ENCODE assay signal across 17 cellular contexts in the genomic region with DNA sequence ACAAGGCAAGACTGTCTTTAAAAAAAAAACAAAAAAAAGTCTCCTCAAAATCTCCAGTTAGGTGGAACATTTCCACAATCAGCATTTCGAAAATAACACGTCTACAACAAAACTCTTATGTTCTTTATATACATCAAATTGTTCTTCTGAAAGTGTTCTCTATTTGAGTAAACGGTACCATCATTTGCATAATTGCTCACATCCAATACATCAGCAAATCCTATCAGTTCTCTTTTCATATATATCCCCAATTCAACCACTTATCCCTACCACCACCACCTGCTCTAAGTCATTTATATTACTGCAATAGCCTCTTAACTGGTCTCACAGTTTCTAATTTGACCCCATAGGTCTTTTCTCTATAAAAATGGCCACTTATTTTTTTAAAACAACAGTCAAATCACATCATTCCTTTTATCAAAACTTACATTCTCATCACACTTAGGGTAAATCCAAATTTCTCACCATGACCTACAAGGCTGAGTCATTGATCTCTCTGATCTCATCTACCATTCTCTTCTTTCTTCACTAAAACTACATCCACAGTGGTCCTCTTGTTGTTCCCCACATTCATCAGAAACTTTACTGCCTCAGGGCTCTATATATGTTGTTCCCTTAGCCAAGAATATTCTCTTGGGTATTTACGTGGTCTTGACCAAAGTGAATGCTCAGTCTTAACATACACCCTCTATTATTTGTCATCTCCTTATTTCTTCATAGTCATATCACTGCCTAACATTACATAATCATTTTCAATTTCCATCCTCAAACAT.
"Had no signal": no experiment of that assay in that cellular context is flagged by ENCODE, and none has a peak within 500 bp of the region (broad histone marks: within the 10 kb centered on the region; RNA-seq: fewer than 3 reads in every experiment).

No MANE protein-coding gene starts in this region.

- H3K27me3 Mint-ChIP-seq: progenitor cell of endocrine pancreas had no signal

- H3K4me1 ChIP-seq: breast epithelium, stomach, vagina had no signal

- H3K9me3 ChIP-seq: adrenal gland, breast epithelium, stomach, vagina had no signal

- H3K27ac ChIP-seq: adrenal gland, breast epithelium, coronary artery, stomach, vagina had no signal

- DNase-seq: activated CD4-positive, alpha-beta T cell treated with anti-CD3 and anti-CD28 coated beads, Interleukin-2, amount 50 U/mL, for 1 hour; activated CD8-positive, alpha-beta memory T cell treated with anti-CD3 and anti-CD28 coated beads, Interleukin-2, amount 50 U/mL, for 4 hours; activated naive CD4-positive, alpha-beta T cell treated with anti-CD3 and anti-CD28 coated beads for 36 hours; adrenal gland; erythroblast; midbrain; stimulated activated CD4-positive, alpha-beta T cell treated with anti-CD3 and anti-CD28 coated beads, Interleukin-12 subunit alpha, Interleukin-12 subunit beta, amount 100 ng/mL, for 4 hours; stimulated activated CD4-positive, alpha-beta T cell treated with anti-CD3 and anti-CD28 coated beads, Interleukin-1b, Interleukin-23, amount 100 ng/mL, for 48 hours; stimulated activated CD8-positive, alpha-beta memory T cell treated with anti-CD3 and anti-CD28 coated beads, Interleukin-4, amount 100 ng/mL, for 48 hours; stomach; trophoblast cell had no signal

- H3K27me3 ChIP-seq: adrenal gland, breast epithelium, stomach, vagina had no signal

- H3K4me3 Mint-ChIP-seq: activated naive CD4-positive, alpha-beta T cell treated with anti-CD3 and anti-CD28 coated beads for 36 hours; neural crest cell; T-helper 1 cell treated with Interleukin-12 subunit alpha and Interleukin-12 subunit beta and Interleukin-4 antibody, amounts not matched to agents 30 μg/mL and 1 μg/mL, for 36 hours had no signal

- H3K27ac Mint-ChIP-seq: activated naive CD4-positive, alpha-beta T cell treated with anti-CD3 and anti-CD28 coated beads for 36 hours; progenitor cell of endocrine pancreas; T-helper 1 cell treated with Interleukin-12 subunit alpha and Interleukin-12 subunit beta and Interleukin-4 antibody, amounts not matched to agents 30 μg/mL and 1 μg/mL, for 36 hours had no signal

- H3K9me3 Mint-ChIP-seq: activated naive CD4-positive, alpha-beta T cell treated with anti-CD3 and anti-CD28 coated beads for 36 hours; T-helper 1 cell treated with Interleukin-12 subunit alpha and Interleukin-12 subunit beta and Interleukin-4 antibody, amounts not matched to agents 30 μg/mL and 1 μg/mL, for 36 hours had no signal

- H3K4me3 ChIP-seq: adrenal gland, breast epithelium, coronary artery, stomach, vagina had no signal

- H3K36me3 ChIP-seq: adrenal gland, breast epithelium, vagina had no signal
